In genomic region chr1:228155596-228156517, GRCh38 we compare ENCODE assay signal across 24 cellular contexts. TPM values are rescaled to one million over a fixed set of nuclear protein-coding genes. Genes with fewer than 3 reads are reported as not detected.
DNase-seq lines count a peak whose midpoint lies in the region; ATAC-seq and TF ChIP-seq lines count a peak whose summit lies in the region.
"Had no signal": no experiment of that assay in that cellular context is flagged by ENCODE, and none has a peak within 500 bp of the region (broad histone marks: within the 10 kb centered on the region; RNA-seq: fewer than 3 reads in every experiment).

No MANE protein-coding gene starts in this region.

- H3K36me3 ChIP-seq in heart right ventricle (no peaks in the 10 kb centered on the region), NT2/D1 (ENCODE audit: insufficient read depth, insufficient read length, low read length) (peaks cover 7% of the 10 kb centered on the region), lower lobe of right lung (no peaks in the 10 kb centered on the region), aorta (ENCODE audit: control insufficient read depth in 1 of 2, insufficient read depth in 2 of 2, low read length in 1 of 2) (no peaks in the 10 kb centered on the region)
- H3K36me3 ChIP-seq: esophagus squamous epithelium had no signal

- H3K27me3 ChIP-seq in right cardiac atrium (ENCODE audit: control insufficient read depth, insufficient read depth) (no peaks in the 10 kb centered on the region), heart right ventricle (peaks cover 0 to 4% (median 0%) of the 10 kb centered on the region in 7 donors), NT2/D1 (ENCODE audit: insufficient read depth, insufficient read length) (no peaks in the 10 kb centered on the region), lower lobe of right lung (ENCODE audit: low read depth) (peaks cover 10% of the 10 kb centered on the region), aorta (ENCODE audit: control insufficient read depth in 1 of 2, insufficient read depth in 2 of 2, low read length in 1 of 2) (no peaks in the 10 kb centered on the region)
- H3K27me3 ChIP-seq: hepatocyte had no signal

- 87% methylated on average over 16 of the region's 16 CpGs for WGBS in right cardiac atrium
- WGBS in heart right ventricle, 2 donors: 90% methylated on average over 16 of the region's 16 CpGs
- WGBS in aorta, 2 donors: 88% methylated on average over 16 of the region's 16 CpGs

- peak in 2 of 3 donors; percentile 4 to 37 for DNase-seq in right cardiac atrium
- DNase-seq in heart right ventricle: no peak
- no peak for DNase-seq in NT2/D1 (ENCODE audit: low read depth, low spot score)
- DNase-seq in lower lobe of right lung: peak; percentile 36
- peak; percentile 35 to 67 for DNase-seq in aorta
- no peak for DNase-seq in activated gamma-delta T cell treated with Interleukin-2 at 50 U/mL for 16 hours
- DNase-seq: activated naive CD4-positive, alpha-beta T cell treated with anti-CD3 and anti-CD28 coated beads, Interleukin-2, amount 10 ng/mL, durations not matched to agents 7 days and 5 days; anterior cingulate cortex; Calu3; caudate nucleus; DND-41; esophagus squamous epithelium; HCEC 1CT; NCI-H1694; NCI-H2171 treated with DMSO at 0.1 percent for 48 hours; NCI-H524 treated with DMSO at 0.1 percent for 48 hours; occipital lobe; SHP77 treated with DMSO at 0.1 percent for 48 hours; T-helper 9 cell had no signal

- H3K9me3 ChIP-seq in right cardiac atrium (ENCODE audit: control insufficient read depth, low read length): no peaks in the 10 kb centered on the region
- no peaks in the 10 kb centered on the region for H3K9me3 ChIP-seq in heart right ventricle
- no peaks in the 10 kb centered on the region for H3K9me3 ChIP-seq in NT2/D1 (ENCODE audit: insufficient read depth, low read length)
- no peaks in the 10 kb centered on the region for H3K9me3 ChIP-seq in lower lobe of right lung
- H3K9me3 ChIP-seq in aorta (ENCODE audit: control insufficient read depth, low read length): no peaks in the 10 kb centered on the region
- H3K9me3 ChIP-seq: esophagus squamous epithelium had no signal

- ATAC-seq in right cardiac atrium (no peak), heart right ventricle (no peak), lower lobe of right lung (no peak), aorta (ENCODE audit: low FRiP score) (no peak), GM21528 (IDR thresholded peaks at IDR 0.05; ENCODE audit: low FRiP score, unreplicated experiment) (no peak), GM19324 (IDR thresholded peaks at IDR 0.05; ENCODE audit: low FRiP score, unreplicated experiment) (no peak)

- H3K4me3 ChIP-seq in right cardiac atrium (ENCODE audit: low read length) (no peak overlapping the region), heart right ventricle (no peak overlapping the region), NT2/D1 (ENCODE audit: insufficient read length, low read depth) (no peak overlapping the region), lower lobe of right lung (no peak overlapping the region), aorta (ENCODE audit: low read length in 2 of 2) (no peak overlapping the region)
- H3K4me3 ChIP-seq: esophagus squamous epithelium, hepatocyte had no signal

- H3K27ac ChIP-seq in right cardiac atrium (ENCODE audit: low read length) (no peak overlapping the region), heart right ventricle (no peak overlapping the region), lower lobe of right lung (no peak overlapping the region), aorta (ENCODE audit: low read depth in 1 of 2, low read length in 2 of 2) (no peak overlapping the region)
- H3K27ac ChIP-seq: C4-2B, esophagus squamous epithelium, hepatocyte, VCaP had no signal

- H3K4me1 ChIP-seq in right cardiac atrium (ENCODE audit: control insufficient read depth, insufficient read depth, low read length) (peaks cover 4% of the 10 kb centered on the region), heart right ventricle (peaks cover 9 to 28% (median 13%) of the 10 kb centered on the region in 9 donors), NT2/D1 (ENCODE audit: insufficient read depth, insufficient read length) (peaks cover 20% of the 10 kb centered on the region), lower lobe of right lung (peaks cover 12% of the 10 kb centered on the region), aorta (ENCODE audit: control insufficient read depth in 1 of 2, insufficient read depth in 2 of 2, low read length in 2 of 2) (no peaks in the 10 kb centered on the region)

- TF ChIP-seq CTCF in heart right ventricle (IDR thresholded peaks at IDR 0.05) (no peak), lower lobe of right lung (IDR thresholded peaks at IDR 0.05) (no peak)

- intact Hi-C loops in right cardiac atrium (cut with DNase I) (no loop called here), heart right ventricle (cut with DNase I) (no loop called here), lower lobe of right lung (cut with DNase I) (no loop called here), aorta (cut with DNase I) (no loop called here)

- peak overlapping the region; percentile 13 for H3K9ac ChIP-seq in NT2/D1 (ENCODE audit: insufficient read length, low read depth)

RNA-seq across cellular contexts. Expression of gene GJC2, which starts 6.1 kb away (rescaled TPM):
- 1 to 10 TPM; 1.2 to 2.2 (median 1.7) TPM for total RNA-seq in right cardiac atrium
- 1.3 TPM for polyA plus RNA-seq in right cardiac atrium
- 1 to 10 TPM in 7 of 10 donors, under 1 TPM in 3; 0.61 to 1.5 (median 1.2) TPM for total RNA-seq in heart right ventricle
- polyA plus RNA-seq in heart right ventricle: 1 to 10 TPM; 1.0 to 1.4 TPM
- total RNA-seq in lower lobe of right lung: 6.0 TPM
- 1 to 10 TPM; 4.3 to 4.5 TPM for total RNA-seq in aorta
- polyA plus RNA-seq in aorta: under 1 TPM; 0.50 to 0.87 TPM

RNA-seq across cellular contexts. Expression of gene IBA57, which starts 9.7 kb away (rescaled TPM):
- total RNA-seq in right cardiac atrium: 10 to 100 TPM in 2 of 4 donors, 1 to 10 TPM in 2; 8.3 to 12.0 (median 10.3) TPM
- polyA plus RNA-seq in right cardiac atrium: 4.5 TPM
- total RNA-seq in heart right ventricle: 10 to 100 TPM in 9 of 10 donors, 1 to 10 TPM in 1; 9.3 to 20.3 (median 17.2) TPM
- 1 to 10 TPM; 2.8 to 6.7 TPM for polyA plus RNA-seq in heart right ventricle
- total RNA-seq in lower lobe of right lung: 10.7 TPM
- total RNA-seq in aorta: 10 to 100 TPM in 1 of 2 donors, 1 to 10 TPM in 1; 7.8 to 11.1 TPM
- polyA plus RNA-seq in aorta: 1 to 10 TPM in 1 of 2 donors, under 1 TPM in 1; 0.95 to 1.8 TPM

RNA-seq across cellular contexts. Expression of gene GUK1, which starts 15.8 kb away (rescaled TPM):
- total RNA-seq in right cardiac atrium (100 to 1,000 TPM; 151 to 202 (median 169) TPM), heart right ventricle (100 to 1,000 TPM; 121 to 207 (median 159) TPM), lower lobe of right lung (192 TPM), aorta (100 to 1,000 TPM; 247 to 248 TPM)
- polyA plus RNA-seq in right cardiac atrium (315 TPM), heart right ventricle (100 to 1,000 TPM; 275 to 474 TPM), aorta (100 to 1,000 TPM; 660 to 973 TPM)

RNA-seq across cellular contexts. Expression of gene MRPL55, which starts 46.8 kb away (rescaled TPM):
- total RNA-seq in right cardiac atrium (10 to 100 TPM; 51.6 to 56.5 (median 52.8) TPM), heart right ventricle (10 to 100 TPM; 38.0 to 65.2 (median 46.3) TPM), lower lobe of right lung (43.6 TPM), aorta (10 to 100 TPM; 27.4 to 35.4 TPM)
- polyA plus RNA-seq in right cardiac atrium (103 TPM), heart right ventricle (100 to 1,000 TPM; 113 to 174 TPM), aorta (100 to 1,000 TPM in 1 of 2 donors, 10 to 100 TPM in 1; 41.8 to 152 TPM)

RNA-seq across cellular contexts. Expression of gene OBSCN, which starts 52.0 kb away (rescaled TPM):
- total RNA-seq in right cardiac atrium (100 to 1,000 TPM; 144 to 196 (median 183) TPM), heart right ventricle (100 to 1,000 TPM; 285 to 541 (median 407) TPM), lower lobe of right lung (35.6 TPM), aorta (10 to 100 TPM in 1 of 2 donors, 1 to 10 TPM in 1; 5.9 to 19.3 TPM)
- polyA plus RNA-seq in right cardiac atrium (234 TPM), heart right ventricle (100 to 1,000 TPM; 176 to 639 TPM), aorta (1 to 10 TPM; 2.0 to 6.9 TPM)

Comparison
In these comparisons a context has a peak if more than half of its experiments do, and no peak if none do; other contexts are left out.
1. DNase-seq: peak in right cardiac atrium (2 of 3), lower lobe of right lung (single experiment) and aorta (2 of 2); none in heart right ventricle (0 of 2), NT2/D1 (single experiment) and activated gamma-delta T cell treated with Interleukin-2 at 50 U/mL for 16 hours (single experiment).